In genomic region chr9:137467161-137467581, GRCh38 we compare ENCODE assay signal across 25 cellular contexts. TPM values are rescaled to one million over a fixed set of nuclear protein-coding genes. Genes with fewer than 3 reads are reported as not detected.
"Had no signal": no experiment of that assay in that cellular context is flagged by ENCODE, and none has a peak within 500 bp of the region (broad histone marks: within the 10 kb centered on the region; RNA-seq: fewer than 3 reads in every experiment).

No MANE protein-coding gene starts in this region.

- H3K27me3 Mint-ChIP-seq: memory B cell; naive B cell; stimulated activated memory B cell treated with anti-CD40 and anti-IgM and Interleukin-4, amounts not matched to agents 10 μg/mL and 1 μg/mL and 100 μg/mL, for 72 hours had no signal

- H3K4me1 Mint-ChIP-seq: brain, neural crest cell had no signal

- FAIRE-seq: colon had no signal

- H3K36me3 Mint-ChIP-seq: brain, naive B cell had no signal

- H3K4me1 ChIP-seq: sigmoid colon had no signal

- H3K4me3 Mint-ChIP-seq: activated CD8-positive, alpha-beta memory T cell treated with anti-CD3 and anti-CD28 coated beads, Interleukin-2, amount 10 ng/mL, durations not matched to agents 7 days and 5 days; brain; memory B cell; naive B cell; neural crest cell; stimulated activated memory B cell treated with anti-CD40 and anti-IgM and Interleukin-4, amounts not matched to agents 10 μg/mL and 1 μg/mL and 100 μg/mL, for 72 hours had no signal

- H3K9me3 Mint-ChIP-seq: memory B cell; naive B cell; neural crest cell; stimulated activated memory B cell treated with anti-CD40 and anti-IgM and Interleukin-4, amounts not matched to agents 10 μg/mL and 1 μg/mL and 100 μg/mL, for 72 hours had no signal

- H3K9me3 ChIP-seq: mucosa of descending colon, sigmoid colon, thoracic aorta, upper lobe of left lung had no signal

- H3K4me3 ChIP-seq: mucosa of descending colon, sigmoid colon, SK-N-MC, thoracic aorta, upper lobe of left lung had no signal

- H3K27me3 ChIP-seq: sigmoid colon, upper lobe of left lung had no signal

- DNase-seq: activated CD4-positive, alpha-beta T cell treated with anti-CD3 and anti-CD28 coated beads for 1 hour; activated CD4-positive, alpha-beta T cell treated with anti-CD3 and anti-CD28 coated beads, Interleukin-2, amount 50 U/mL, for 48 hours; activated CD8-positive, alpha-beta memory T cell treated with anti-CD3 and anti-CD28 coated beads, Interleukin-2, amount 10 ng/mL, durations not matched to agents 7 days and 5 days; activated naive CD4-positive, alpha-beta T cell; anterior cingulate cortex; central memory CD4-positive, alpha-beta T cell; foreskin melanocyte; glutamatergic neuron; hypothalamus; islet precursor cell; naive B cell; sigmoid colon; stimulated activated CD4-positive, alpha-beta T cell treated with anti-CD3 and anti-CD28 coated beads, Interleukin-4, amount 100 ng/mL, for 4 hours; WERI-Rb-1 had no signal

- H3K27ac Mint-ChIP-seq: activated CD8-positive, alpha-beta memory T cell treated with anti-CD3 and anti-CD28 coated beads, Interleukin-2, amount 10 ng/mL, durations not matched to agents 7 days and 5 days; memory B cell; stimulated activated memory B cell treated with anti-CD40 and anti-IgM and Interleukin-4, amounts not matched to agents 10 μg/mL and 1 μg/mL and 100 μg/mL, for 72 hours had no signal

- H3K27ac ChIP-seq: sigmoid colon, SK-N-MC, thoracic aorta, upper lobe of left lung, WERI-Rb-1 had no signal

- H3K36me3 ChIP-seq: sigmoid colon, upper lobe of left lung, WERI-Rb-1 had no signal

RNA-seq across cellular contexts. Expression of gene ENTPD8, which starts 26.0 kb away (rescaled TPM):
- total RNA-seq: activated CD8-positive, alpha-beta memory T cell treated with anti-CD3 and anti-CD28 coated beads, Interleukin-2, amount 10 ng/mL, durations not matched to agents 7 days and 5 days; epithelial cell of proximal tubule; T-helper 2 cell treated with Interferon-gamma antibody and Interleukin-4, amounts not matched to agents 100 ng/mL and 5 ng/mL, for 36 hours; thoracic aorta had no signal
